ENCODE assay signal across 8 cellular contexts in genomic region chr13:30421093-30422055, GRCh38. TPM values are rescaled to one million over a fixed set of nuclear protein-coding genes. Genes with fewer than 3 reads are reported as not detected.
DNase-seq lines count a peak whose midpoint lies in the region; ATAC-seq and TF ChIP-seq lines count a peak whose summit lies in the region.

No MANE protein-coding gene starts in this region.

- peak overlapping the region; percentile 63 for H3K4me3 ChIP-seq in cardiac fibroblast (replicated peaks in 1 of 2; ENCODE audit: low read depth in 2 of 2, low read length in 2 of 2)
- peak overlapping the region; percentile 49 to 63 (median 60) for H3K4me3 ChIP-seq in sigmoid colon

- DNase-seq in COLO668 (lab: John Stamatoyannopoulos, UW; ENCODE audit: unreplicated experiment) = peak; percentile 63
- peak; percentile 80 for DNase-seq in M059J (ENCODE audit: low read depth)
- DNase-seq in T-helper 2 cell treated with Interferon-gamma antibody and Interleukin-4, amounts not matched to agents 5 μg/mL and 100 μg/mL, for 36 hours (ENCODE audit: low spot score) = peak; percentile 53
- peak; percentile 80 to 94 for DNase-seq in cardiac fibroblast (ENCODE audit: low read depth in 2 of 2)
- DNase-seq in iPS-NIHi11 (ENCODE audit: low spot score) = peak; percentile 80
- peak; percentile 97 for DNase-seq in sigmoid colon
- DNase-seq in cortex of kidney (lab: John Stamatoyannopoulos, UW) = no peak

- peak overlapping the region; percentile 76 for H3K27ac Mint-ChIP-seq in T-helper 2 cell treated with Interferon-gamma antibody and Interleukin-4, amounts not matched to agents 5 μg/mL and 100 μg/mL, for 36 hours

- intact Hi-C loops in sigmoid colon (cut with DNase I) = loop anchor here (1.0 kb wide), 2 partner anchors 13 to 43 kb away; no protein-coding TSS in a partner anchor

- H3K9me3 Mint-ChIP-seq in T-helper 2 cell treated with Interferon-gamma antibody and Interleukin-4, amounts not matched to agents 5 μg/mL and 100 μg/mL, for 36 hours = no peaks in the 10 kb centered on the region

- H3K27me3 ChIP-seq in sigmoid colon = no peaks in the 10 kb centered on the region

- peak overlapping the region; percentile 89 to 96 (median 90) for H3K27ac ChIP-seq in sigmoid colon

- no peaks in the 10 kb centered on the region for H3K9me3 ChIP-seq in sigmoid colon

- H3K36me3 Mint-ChIP-seq in T-helper 2 cell treated with Interferon-gamma antibody and Interleukin-4, amounts not matched to agents 5 μg/mL and 100 μg/mL, for 36 hours (ENCODE audit: low read depth) = no peaks in the 10 kb centered on the region

- H3K4me1 Mint-ChIP-seq in T-helper 2 cell treated with Interferon-gamma antibody and Interleukin-4, amounts not matched to agents 5 μg/mL and 100 μg/mL, for 36 hours (ENCODE audit: low read depth) = peaks cover 13% of the 10 kb centered on the region

- peaks cover 0 to 47% (median 36%) of the 10 kb centered on the region in 4 donors for H3K4me1 ChIP-seq in sigmoid colon

- TF ChIP-seq EP300 in sigmoid colon (IDR thresholded peaks at IDR 0.05) = peak in 1 of 4 donors; percentile 34

- WGBS in sigmoid colon, 2 donors = 3 to 14% methylated on average over 53 of the region's 53 CpGs

- peak overlapping the region; percentile 88 for H3K4me3 Mint-ChIP-seq in T-helper 2 cell treated with Interferon-gamma antibody and Interleukin-4, amounts not matched to agents 5 μg/mL and 100 μg/mL, for 36 hours

- TF ChIP-seq POLR2A in sigmoid colon (IDR thresholded peaks at IDR 0.05) = peak; percentile 90 to 94

- TF ChIP-seq CTCF in cardiac fibroblast (IDR thresholded peaks at IDR 0.05; ENCODE audit: low read depth, low read length) (no peak), sigmoid colon (IDR thresholded peaks at IDR 0.05) (no peak)

- peak; percentile 33 for ATAC-seq in GM21447 (IDR thresholded peaks at IDR 0.05; ENCODE audit: unreplicated experiment)

- no peaks in the 10 kb centered on the region for H3K36me3 ChIP-seq in sigmoid colon

- H3K27me3 Mint-ChIP-seq in T-helper 2 cell treated with Interferon-gamma antibody and Interleukin-4, amounts not matched to agents 5 μg/mL and 100 μg/mL, for 36 hours (ENCODE audit: low read depth) = no peaks in the 10 kb centered on the region

RNA-seq across cellular contexts. Expression of gene UBE2L5, which starts 0.9 kb away (rescaled TPM):
- not detected in 2 replicates for total RNA-seq in M059J (2014; rRNA removed; shearing (Covaris generic))
- 1 to 10 TPM in 1 of 4 donors, under 1 TPM in 1, not detected in 2; 0.95 to 1.6 TPM for total RNA-seq in sigmoid colon
- under 1 TPM in 2 of 3 donors, not detected in 1; 0.09 to 0.60 TPM for polyA plus RNA-seq in sigmoid colon

RNA-seq across cellular contexts. Expression of gene HMGB1, which starts 44.4 kb away (rescaled TPM):
- total RNA-seq in M059J (2014; rRNA removed; shearing (Covaris generic)) = 610 and 697 TPM in 2 replicates
- 100 to 1,000 TPM; 212 to 492 (median 270) TPM for total RNA-seq in sigmoid colon
- 100 to 1,000 TPM; 306 to 519 (median 384) TPM for polyA plus RNA-seq in sigmoid colon
